In the genomic region with DNA sequence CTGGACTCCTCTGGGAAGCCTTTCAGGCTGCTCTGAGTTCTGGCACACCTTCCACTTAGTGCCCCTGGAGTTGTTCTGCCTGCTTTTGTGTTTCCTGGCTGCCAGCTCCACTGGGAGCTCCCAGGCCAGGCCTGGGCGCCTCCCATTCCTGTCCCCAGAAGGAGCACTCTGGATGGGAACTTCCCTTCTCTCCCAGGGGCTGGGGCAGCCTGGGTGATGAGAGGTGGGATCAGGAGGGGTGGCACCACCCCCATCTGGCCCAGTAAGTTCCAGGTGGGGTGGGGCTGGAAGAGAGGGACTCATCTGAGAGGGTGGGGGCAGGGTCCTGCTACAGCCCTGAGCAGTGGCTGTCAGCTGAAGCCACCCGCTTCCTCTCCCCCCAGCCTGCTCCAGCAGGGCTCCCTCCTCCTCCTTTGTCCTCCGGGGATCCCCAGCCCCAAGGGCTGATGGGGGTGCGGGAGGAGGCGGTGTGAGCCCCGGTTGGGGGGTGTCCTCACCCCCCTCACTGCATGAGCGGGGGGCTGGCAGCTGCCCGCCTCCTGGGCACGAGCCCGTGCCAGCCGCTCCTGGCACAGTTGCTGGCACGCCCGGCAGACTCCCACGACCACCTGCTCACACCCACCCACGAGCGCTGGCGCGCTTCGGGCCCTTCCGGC, we compare ENCODE assay signal across 8 cellular contexts. TPM values are rescaled to one million over a fixed set of nuclear protein-coding genes. Genes with fewer than 3 reads are reported as not detected.
DNase-seq lines count a peak whose midpoint lies in the region; ATAC-seq and TF ChIP-seq lines count a peak whose summit lies in the region.

No MANE protein-coding gene starts in this region.

- peak overlapping the region; percentile 34 to 61 for H3K4me3 ChIP-seq in gastroesophageal sphincter
- H3K4me3 ChIP-seq in skeletal muscle satellite cell (ENCODE audit: low read length), result no peak overlapping the region

- H3K9me3 ChIP-seq in gastroesophageal sphincter (no peaks in the 10 kb centered on the region), skeletal muscle satellite cell (replicated peaks; ENCODE audit: low read length) (no peaks in the 10 kb centered on the region)

- H3K4me2 ChIP-seq in skeletal muscle satellite cell (ENCODE audit: low read length), result peak overlapping the region; percentile 41

- no peak overlapping the region for H3K9ac ChIP-seq in skeletal muscle satellite cell (ENCODE audit: low read depth, low read length)

- peak; percentile 20 for DNase-seq in activated naive CD4-positive, alpha-beta T cell treated with anti-CD3 and anti-CD28 coated beads, Interleukin-2, amount 50 U/mL, for 16 hours
- no peak for DNase-seq in activated naive CD4-positive, alpha-beta T cell (lab: John Stamatoyannopoulos, UW)
- DNase-seq in NCI-H774 (lab: John Stamatoyannopoulos, UW) (peak; percentile 65), mesenteric fat pad (ENCODE audit: low spot score) (no peak)

- peaks cover 5% of the 10 kb centered on the region for H3K27me3 ChIP-seq in gastroesophageal sphincter
- H3K27me3 ChIP-seq in skeletal muscle satellite cell (ENCODE audit: control insufficient read depth, insufficient read depth, low read length), result peaks cover 72% of the 10 kb centered on the region

- TF ChIP-seq EP300 in gastroesophageal sphincter (IDR thresholded peaks at IDR 0.05), result no peak

- no peak for TF ChIP-seq POLR2A in gastroesophageal sphincter (IDR thresholded peaks at IDR 0.05)

- no CpG with 5 or more reads among the region's 20 CpGs for WGBS in gastroesophageal sphincter (ENCODE audit: low coverage in 1 of 2), 2 donors

- ATAC-seq in gastroesophageal sphincter, result no peak
- no peak for ATAC-seq in activated CD4-positive, CD25-positive, alpha-beta regulatory T cell treated with anti-CD3 and anti-CD28 coated beads, Interleukin-2, amount 50 U/mL, for 24 hours
- ATAC-seq in GM21447 (IDR thresholded peaks at IDR 0.05; ENCODE audit: unreplicated experiment), result no peak

- TF ChIP-seq CTCF in gastroesophageal sphincter (IDR thresholded peaks at IDR 0.05), result no peak

- peak overlapping the region; percentile 6 to 76 (median 67) for H3K27ac ChIP-seq in gastroesophageal sphincter

- H3K36me3 ChIP-seq in gastroesophageal sphincter, result no peaks in the 10 kb centered on the region
- H3K36me3 ChIP-seq in skeletal muscle satellite cell (ENCODE audit: insufficient read depth, low read length), result no peaks in the 10 kb centered on the region

- H3K4me1 ChIP-seq in gastroesophageal sphincter (peaks cover 0 to 59% (median 21%) of the 10 kb centered on the region in 3 donors), skeletal muscle satellite cell (ENCODE audit: control insufficient read depth, insufficient read depth, low read length) (peaks cover 12% of the 10 kb centered on the region)

RNA-seq across cellular contexts. Expression of a gene that starts 4.7 kb away (rescaled TPM):
- total RNA-seq in gastroesophageal sphincter (1 to 10 TPM in 3 of 4 donors, under 1 TPM in 1; 0.27 to 2.2 (median 1.9) TPM), mesenteric fat pad (not detected)
- 0.22 TPM in 1 of 2 replicates, not detected in the other for total RNA-seq in skeletal muscle satellite cell (2012; rRNA removed)

Comparison
In these comparisons a context has a peak if more than half of its experiments do, and no peak if none do; other contexts are left out.
1. DNase-seq: peak in activated naive CD4-positive, alpha-beta T cell treated with anti-CD3 and anti-CD28 coated beads, Interleukin-2, amount 50 U/mL, for 16 hours (single experiment) and NCI-H774 (single experiment); none in activated naive CD4-positive, alpha-beta T cell (0 of 4) and mesenteric fat pad (single experiment).